22 cellular contexts compared by ENCODE assay signal in the genomic region with DNA sequence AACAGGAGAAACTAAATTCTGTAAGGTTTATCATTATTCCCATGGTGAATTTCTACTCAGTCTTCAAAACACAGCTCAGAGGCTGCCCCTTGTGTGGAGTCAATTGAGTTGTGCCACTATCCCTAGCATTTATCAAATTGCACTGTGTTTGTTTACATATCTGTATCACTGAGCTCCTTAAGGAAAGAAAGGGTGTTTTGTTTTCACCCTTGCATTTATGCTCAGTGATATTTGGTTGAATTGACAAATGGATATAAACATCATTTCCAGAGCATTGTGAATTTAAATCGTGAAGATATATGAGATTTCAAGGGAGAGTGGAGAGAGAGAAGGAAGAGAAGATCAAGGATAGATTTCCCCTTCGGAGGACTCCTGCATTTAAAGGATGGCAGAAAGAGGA. TPM values are rescaled to one million over a fixed set of nuclear protein-coding genes. Genes with fewer than 3 reads are reported as not detected.
DNase-seq lines count a peak whose midpoint lies in the region; FAIRE-seq and TF ChIP-seq lines count a peak whose summit lies in the region.
"Had no signal": no experiment of that assay in that cellular context is flagged by ENCODE, and none has a peak within 500 bp of the region (broad histone marks: within the 10 kb centered on the region; RNA-seq: fewer than 3 reads in every experiment).

No MANE protein-coding gene starts in this region.

- peak; percentile 16 for FAIRE-seq in A204.1 (lab: Jason Lieb, UNC)
- FAIRE-seq: GM19239, H54, HTR-8/SVneo, K562 had no signal

- H3K14ac ChIP-seq in trophoblast cell (ENCODE audit: low read length), result peak overlapping the region; percentile 83

- H3K9me3 ChIP-seq in HEK293 (ENCODE audit: control insufficient read depth, insufficient read depth, low read depth, low read length) (no peaks in the 10 kb centered on the region), trophoblast cell (ENCODE audit: insufficient read depth, low read depth, low read length) (no peaks in the 10 kb centered on the region)
- H3K9me3 ChIP-seq: BE2C had no signal

- peak overlapping the region; percentile 84 for H2BK120ac ChIP-seq in trophoblast cell (ENCODE audit: insufficient read depth, low read length, poor library complexity)

- H2BK12ac ChIP-seq in trophoblast cell (ENCODE audit: low read length), result peak overlapping the region; percentile 91

- H4K8ac ChIP-seq in trophoblast cell (ENCODE audit: low read depth, low read length), result peak overlapping the region; percentile 68

- whole genome bisulfite sequencing in trophoblast cell (ENCODE audit: extremely low coverage, insufficient coverage, insufficient read length), result no CpG with 5 or more reads among the region's 2 CpGs

- H3K4ac ChIP-seq in trophoblast cell (ENCODE audit: low read depth, low read length), result no peak overlapping the region

- no peak overlapping the region for H3K27ac ChIP-seq in HEK293 (ENCODE audit: extremely low read depth, low read depth, low read length)
- no peak overlapping the region for H3K27ac ChIP-seq in trophoblast cell (ENCODE audit: low read depth, low read length)

- H3K18ac ChIP-seq in trophoblast cell (ENCODE audit: low read length), result no peak overlapping the region

- no peak overlapping the region for H4K12ac ChIP-seq in trophoblast cell (ENCODE audit: low read depth, low read length)

- H2BK5ac ChIP-seq in trophoblast cell (ENCODE audit: low read depth, low read length, poor library complexity), result peak overlapping the region; percentile 58

- H3K27me3 ChIP-seq in trophoblast cell (ENCODE audit: insufficient read depth, low read length), result no peaks in the 10 kb centered on the region
- H3K27me3 ChIP-seq: BE2C had no signal

- H3K4me2 ChIP-seq in trophoblast cell (ENCODE audit: low read length), result no peak overlapping the region
- H3K4me2 ChIP-seq: GM23338 had no signal

- H3K79me2 ChIP-seq in trophoblast cell (ENCODE audit: control insufficient read depth, insufficient read depth, low read length, poor library complexity), result peaks cover 1% of the 10 kb centered on the region

- H4K91ac ChIP-seq in trophoblast cell (ENCODE audit: low read depth, low read length), result no peak overlapping the region

- no peak overlapping the region for H3K23ac ChIP-seq in trophoblast cell (ENCODE audit: low read length)

- peaks cover 35% of the 10 kb centered on the region for H3K79me1 ChIP-seq in trophoblast cell (ENCODE audit: low read length)

- H3K4me1 ChIP-seq in HEK293 (ENCODE audit: control insufficient read depth, insufficient read depth, low read length) (peaks cover 7% of the 10 kb centered on the region; the same call in 1 of the 2 replicates), trophoblast cell (ENCODE audit: control insufficient read depth in 1 of 2, insufficient read depth in 2 of 2, low read length in 2 of 2) (peaks cover 9 to 31% of the 10 kb centered on the region in 2 experiments)

- no peak overlapping the region for H2AFZ ChIP-seq in trophoblast cell (ENCODE audit: insufficient read depth, low read length, poor library complexity)
- H2AFZ ChIP-seq: GM23338 had no signal

- no peak overlapping the region for H3K9ac ChIP-seq in trophoblast cell (ENCODE audit: low read length)

- peak; percentile 51 for DNase-seq in foreskin melanocyte
- DNase-seq in trophoblast cell, result no peak
- no peak for DNase-seq in GM10266 (ENCODE audit: extremely low spot score)
- no peak for DNase-seq in NCI-H2081 (lab: John Stamatoyannopoulos, UW)
- DNase-seq: ACHN; BE2C; C1 segment of cervical spinal cord; CD4-positive, CD25-positive, alpha-beta regulatory T cell; CD8-positive, alpha-beta memory T cell; DMS153; DMS79; GDM1; HCEC 1CT; HFFc6; IMR-90 had no signal

- H2AK5ac ChIP-seq in trophoblast cell (ENCODE audit: low read length), result peak overlapping the region; percentile 73

- H3K4me3 ChIP-seq in HEK293 (ENCODE audit: low read depth, low read length) (no peak overlapping the region), trophoblast cell (ENCODE audit: low read depth, low read length) (no peak overlapping the region)
- H3K4me3 ChIP-seq: GM23338, K562 had no signal

- no peaks in the 10 kb centered on the region for H3K36me3 ChIP-seq in HEK293 (ENCODE audit: control insufficient read depth in 2 of 2, insufficient read depth in 1 of 2, low read length in 2 of 2)
- H3K36me3 ChIP-seq in trophoblast cell (ENCODE audit: control insufficient read depth in 1 of 2, insufficient read depth in 2 of 2, low read length in 2 of 2), result no peaks in the 10 kb centered on the region
- H3K36me3 ChIP-seq: BE2C had no signal

- TF ChIP-seq CTCF in HEK293 (tag by site-specific recombination; IDR thresholded peaks at IDR 0.05) (no peak), GM10266 (IDR thresholded peaks at IDR 0.05; ENCODE audit: control insufficient read depth, insufficient read depth, low read depth, missing control alignments) (no peak)

- CTCF ChIA-PET in HEK293 (lab: Yijun Ruan, JAX), result no interaction called here

- POLR2A ChIA-PET in HEK293 (lab: Yijun Ruan, JAX), result no interaction called here

TF ChIP-seq in HEK293, 187 proteins besides CTCF, POLR2A, EP300 and RAD21:
- TF ChIP-seq ZBTB48 (tag by site-specific recombination; IDR thresholded peaks at IDR 0.05), result no peak
- TF ChIP-seq, protein P1, sequence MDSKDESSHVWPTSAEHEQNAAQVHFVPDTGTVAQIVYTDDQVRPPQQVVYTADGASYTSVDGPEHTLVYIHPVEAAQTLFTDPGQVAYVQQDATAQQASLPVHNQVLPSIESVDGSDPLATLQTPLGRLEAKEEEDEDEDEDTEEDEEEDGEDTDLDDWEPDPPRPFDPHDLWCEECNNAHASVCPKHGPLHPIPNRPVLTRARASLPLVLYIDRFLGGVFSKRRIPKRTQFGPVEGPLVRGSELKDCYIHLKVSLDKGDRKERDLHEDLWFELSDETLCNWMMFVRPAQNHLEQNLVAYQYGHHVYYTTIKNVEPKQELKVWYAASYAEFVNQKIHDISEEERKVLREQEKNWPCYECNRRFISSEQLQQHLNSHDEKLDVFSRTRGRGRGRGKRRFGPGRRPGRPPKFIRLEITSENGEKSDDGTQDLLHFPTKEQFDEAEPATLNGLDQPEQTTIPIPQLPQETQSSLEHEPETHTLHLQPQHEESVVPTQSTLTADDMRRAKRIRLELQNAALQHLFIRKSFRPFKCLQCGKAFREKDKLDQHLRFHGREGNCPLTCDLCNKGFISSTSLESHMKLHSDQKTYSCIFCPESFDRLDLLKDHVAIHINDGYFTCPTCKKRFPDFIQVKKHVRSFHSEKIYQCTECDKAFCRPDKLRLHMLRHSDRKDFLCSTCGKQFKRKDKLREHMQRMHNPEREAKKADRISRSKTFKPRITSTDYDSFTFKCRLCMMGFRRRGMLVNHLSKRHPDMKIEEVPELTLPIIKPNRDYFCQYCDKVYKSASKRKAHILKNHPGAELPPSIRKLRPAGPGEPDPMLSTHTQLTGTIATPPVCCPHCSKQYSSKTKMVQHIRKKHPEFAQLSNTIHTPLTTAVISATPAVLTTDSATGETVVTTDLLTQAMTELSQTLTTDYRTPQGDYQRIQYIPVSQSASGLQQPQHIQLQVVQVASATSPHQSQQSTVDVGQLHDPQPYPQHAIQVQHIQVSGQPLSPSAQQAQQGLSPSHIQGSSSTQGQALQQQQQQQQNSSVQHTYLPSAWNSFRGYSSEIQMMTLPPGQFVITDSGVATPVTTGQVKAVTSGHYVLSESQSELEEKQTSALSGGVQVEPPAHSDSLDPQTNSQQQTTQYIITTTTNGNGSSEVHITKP (tag by site-specific recombination; IDR thresholded peaks at IDR 0.05), result peak; percentile 62

RNA-seq across cellular contexts. Expression of a gene that starts 55.1 kb away (rescaled TPM):
- polyA plus RNA-seq in trophoblast cell (2013), result 85.2 and 86.7 TPM in 2 replicates
- polyA plus RNA-seq: CD8-positive, alpha-beta memory T cell had no signal
